Comparison of ENCODE assay signal across 8 cellular contexts in genomic region chr16:56681939-56682702, GRCh38. TPM values are rescaled to one million over a fixed set of nuclear protein-coding genes. Genes with fewer than 3 reads are reported as not detected.
DNase-seq lines count a peak whose midpoint lies in the region; ATAC-seq, FAIRE-seq and TF ChIP-seq lines count a peak whose summit lies in the region.

Gene MT1X, plus strand, starts transcription at chr16:56682470. Its CDS starts 71 bp downstream, at chr16:56682541.

- peak; percentile 71 for TF ChIP-seq POLR2A in GM12891 (IDR thresholded peaks at IDR 0.05; ENCODE audit: low read depth, low read length)

- H3K27me3 Mint-ChIP-seq in T-cell (peaks cover 0 to 4% of the 10 kb centered on the region in 2 donors), progenitor cell of endocrine pancreas (peaks cover 83% of the 10 kb centered on the region)

- ATAC-seq in HG02759 (IDR thresholded peaks at IDR 0.05; ENCODE audit: unreplicated experiment), result peak; percentile 99
- peak; percentile 99 for ATAC-seq in T-cell (replicated peaks in 1 of 4)
- ATAC-seq in heart right ventricle, result peak; percentile 93 to 99 (median 98)

- H3K4me1 Mint-ChIP-seq in T-cell (peaks cover 24 to 30% (median 27%) of the 10 kb centered on the region in 3 donors), progenitor cell of endocrine pancreas (ENCODE audit: low read depth) (no peaks in the 10 kb centered on the region)

- H3K4me1 ChIP-seq in heart right ventricle, result peaks cover 0 to 55% (median 28%) of the 10 kb centered on the region in 9 donors

- intact Hi-C loops in heart right ventricle (cut with DNase I), result loop anchor here in 8 of 10 donors (1.0 to 5.0 kb wide), 7 partner anchors 40 to 80 kb away; partner anchors contain the start of genes MT2A (in 6 of the 8) and MT1E (in 2 of the 8)

- H3K4me3 ChIP-seq in heart right ventricle, result peak within 1 kb of the TSS; percentile 37 to 71 (median 58)

- H3K36me3 ChIP-seq in heart right ventricle, result no peaks in the 10 kb centered on the region

- H3K4me3 Mint-ChIP-seq in T-cell (peak within 1 kb of the TSS; percentile 91 to 92 (median 91)), progenitor cell of endocrine pancreas (ENCODE audit: low read depth) (peak within 1 kb of the TSS; percentile 71)

- peaks cover 0 to under 1% (median 0%) of the 10 kb centered on the region in 7 donors for H3K27me3 ChIP-seq in heart right ventricle

- H3K9me3 Mint-ChIP-seq in T-cell (peaks cover 0 to 2% (median 0%) of the 10 kb centered on the region in 3 donors), progenitor cell of endocrine pancreas (ENCODE audit: low read depth) (peaks cover 6% of the 10 kb centered on the region)

- H3K27ac Mint-ChIP-seq in T-cell (peak within 1 kb of the TSS; percentile 96 to 98), progenitor cell of endocrine pancreas (no peak within 1 kb of the TSS)

- CTCF ChIA-PET in T-cell (lab: Charles Lee), result interaction anchor here (0.5 to 1.1 kb wide), 3 partner anchors 9 to 74 kb away, joined by 3 to 6 read pairs (median 4); partner anchors contain the start of gene MT2A (in 1 of the 2)

- TF ChIP-seq CTCF in heart right ventricle (IDR thresholded peaks at IDR 0.05) (no peak), progenitor cell of endocrine pancreas (IDR thresholded peaks at IDR 0.05; ENCODE audit: unreplicated experiment) (no peak)

- peaks cover 0 to 12% (median 0%) of the 10 kb centered on the region in 11 donors for H3K9me3 ChIP-seq in heart right ventricle

- DNase-seq in GM12891 (ENCODE audit: insufficient read length, low spot score) (peak; percentile 87), NCI-H1417 (lab: John Stamatoyannopoulos, UW) (peak; percentile 77 to 84 (median 80)), T-cell (peak; percentile 68 to 93 (median 82)), heart right ventricle (peak; percentile 88 to 95), progenitor cell of endocrine pancreas (ENCODE audit: low spot score, unreplicated experiment) (peak; percentile 51), ureter (ENCODE audit: low spot score) (peak; percentile 93)

- H3K27ac ChIP-seq in adipose tissue (ENCODE audit: low read depth, low read length) (peak within 1 kb of the TSS; percentile 7), heart right ventricle (peak within 1 kb of the TSS; percentile 60 to 90 (median 82))

- peak; percentile 77 for FAIRE-seq in GM12891 (lab: Jason Lieb, UNC)

- WGBS in adipose tissue, 3 donors, result 1% methylated on average over 44 to 49 of the region's 49 CpGs
- WGBS in heart right ventricle, 2 donors, result 1% methylated on average over 49 of the region's 49 CpGs

- POLR2A ChIA-PET in T-cell (lab: Charles Lee), result interaction anchor here in 1 of 2 donors (0.6 kb wide), 1 partner anchor 29 kb away, joined by 3 read pairs; no protein-coding TSS in a partner anchor

- H3K36me3 Mint-ChIP-seq in T-cell, result peaks cover 11% of the 10 kb centered on the region
- H3K36me3 Mint-ChIP-seq in progenitor cell of endocrine pancreas (ENCODE audit: insufficient read depth), result peaks cover 3% of the 10 kb centered on the region

TF ChIP-seq in GM12891, 5 proteins besides CTCF, POLR2A, EP300 and RAD21:
- no peak for TF ChIP-seq PAX5 (IDR thresholded peaks at IDR 0.05; ENCODE audit: insufficient read depth, low read length, severe bottlenecking)
- peak; percentile 52; the same call in 1 of the 2 replicates for TF ChIP-seq POLR2AphosphoS5 (IDR thresholded peaks at IDR 0.05; ENCODE audit: low read depth, low read length)

RNA-seq across cellular contexts. Expression of gene MT1X, which starts in this region (rescaled TPM):
- 4.5 TPM for polyA plus RNA-seq in GM12891 (2012; ENCODE audit: low read depth, missing spikeins)
- total RNA-seq in T-cell, result 10 to 100 TPM; 18.7 to 30.8 (median 28.8) TPM
- polyA plus RNA-seq in adipose tissue, result 1,000 to 10,000 TPM; 2,752 to 5,906 (median 2,980) TPM
- 100 to 1,000 TPM in 4 of 10 donors, 10 to 100 TPM in 6; 15.8 to 616 (median 71.4) TPM for total RNA-seq in heart right ventricle
- 100 to 1,000 TPM; 162 to 239 TPM for polyA plus RNA-seq in heart right ventricle
- 6.8 and 6.9 TPM in 2 replicates for total RNA-seq in progenitor cell of endocrine pancreas
- total RNA-seq in ureter, result 110 TPM

Comparison
In these comparisons a context has a peak if more than half of its experiments do, and no peak if none do; other contexts are left out.
1. Peak in every context shown above with its lines: DNase-seq, ATAC-seq, H3K4me3 ChIP-seq and H3K27ac ChIP-seq.
2. RNA of gene MT1X (polyA plus RNA-seq): 2,752 to 5,906 TPM in adipose tissue; 162 to 239 TPM in heart right ventricle; every median in the first group is over 10 times any median in the second.